Comparison of ENCODE assay signal across 24 cellular contexts in genomic region chr3:98099848-98100247, GRCh38. TPM values are rescaled to one million over a fixed set of nuclear protein-coding genes. Genes with fewer than 3 reads are reported as not detected.
"Had no signal": no experiment of that assay in that cellular context is flagged by ENCODE, and none has a peak within 500 bp of the region (broad histone marks: within the 10 kb centered on the region; RNA-seq: fewer than 3 reads in every experiment).

No MANE protein-coding gene starts in this region.

- DNase-seq: activated CD4-positive, alpha-beta T cell treated with anti-CD3 and anti-CD28 coated beads for 4 hours; activated CD8-positive, alpha-beta memory T cell treated with anti-CD3 and anti-CD28 coated beads, Interleukin-2, amount 50 U/mL, for 4 hours; activated CD8-positive, alpha-beta T cell treated with anti-CD3 and anti-CD28 coated beads for 36 hours; activated gamma-delta T cell treated with Interleukin-2 at 50 U/mL for 16 hours; activated naive CD4-positive, alpha-beta T cell treated with anti-CD3 and anti-CD28 coated beads, Interleukin-2, amount 10 ng/mL, durations not matched to agents 7 days and 5 days; activated naive CD8-positive, alpha-beta T cell treated with anti-CD3 and anti-CD28 coated beads for 36 hours; activated T-cell treated with anti-CD3 and anti-CD28 coated beads, Interleukin-2, amount 50 U/mL, for 72 hours; cerebellar nuclear complex; Kasumi-1; NCI-H1048; NCI-H1930; NCI-H2171; NCI-H524; NK-92 treated with Interleukin-12 subunit alpha and Interleukin-12 subunit beta, amount 100 ng/mL, for 24 hours; OCI-M1; SK-N-SH; T-helper 1 cell had no signal

- H3K4me2 ChIP-seq: SK-N-SH had no signal

- FAIRE-seq: colon had no signal

- H3K9ac ChIP-seq: SK-N-SH had no signal

- H3K9me3 ChIP-seq: SK-N-SH had no signal

- ATAC-seq: activated CD4-positive, CD25-positive, alpha-beta regulatory T cell treated with anti-CD3 and anti-CD28 coated beads, Interleukin-2, amount 50 U/mL, for 24 hours; activated CD8-positive, alpha-beta T cell treated with anti-CD3 and anti-CD28 coated beads for 36 hours; activated T-cell treated with anti-CD3 and anti-CD28 coated beads, Interleukin-2, amount 50 U/mL, for 72 hours; Panc1 had no signal

RNA-seq across cellular contexts. Expression of gene OR5AC2, which starts 12.9 kb away (rescaled TPM):
- total RNA-seq: activated CD8-positive, alpha-beta T cell treated with anti-CD3 and anti-CD28 coated beads for 36 hours; activated naive CD8-positive, alpha-beta T cell treated with anti-CD3 and anti-CD28 coated beads for 36 hours; activated T-cell treated with anti-CD3 and anti-CD28 coated beads, Interleukin-2, amount 50 U/mL, for 72 hours; activated T-helper 2 cell treated with anti-CD3 and anti-CD28 coated beads, Interferon-gamma antibody, Interleukin-2, Interleukin-4, amounts not matched to agents 10 μg/mL and 5 μg/mL and 100 μg/mL, durations not matched to agents 14 hours and 24 hours and 36 hours; cardiac septum; T-helper 2 cell treated with Interferon-gamma antibody and Interleukin-4, amounts not matched to agents 100 ng/mL and 5 ng/mL, for 36 hours had no signal
- polyA plus RNA-seq: adipose tissue, SK-N-SH had no signal

RNA-seq across cellular contexts. Expression of gene OR5H1, which starts 30.7 kb away (rescaled TPM):
- total RNA-seq: activated CD8-positive, alpha-beta T cell treated with anti-CD3 and anti-CD28 coated beads for 36 hours; activated naive CD8-positive, alpha-beta T cell treated with anti-CD3 and anti-CD28 coated beads for 36 hours; activated T-cell treated with anti-CD3 and anti-CD28 coated beads, Interleukin-2, amount 50 U/mL, for 72 hours; activated T-helper 2 cell treated with anti-CD3 and anti-CD28 coated beads, Interferon-gamma antibody, Interleukin-2, Interleukin-4, amounts not matched to agents 10 μg/mL and 5 μg/mL and 100 μg/mL, durations not matched to agents 14 hours and 24 hours and 36 hours; cardiac septum; T-helper 2 cell treated with Interferon-gamma antibody and Interleukin-4, amounts not matched to agents 100 ng/mL and 5 ng/mL, for 36 hours had no signal
- polyA plus RNA-seq: adipose tissue, SK-N-SH had no signal

RNA-seq across cellular contexts. Expression of gene OR5H14, which starts 47.4 kb away (rescaled TPM):
- total RNA-seq: activated CD8-positive, alpha-beta T cell treated with anti-CD3 and anti-CD28 coated beads for 36 hours; activated naive CD8-positive, alpha-beta T cell treated with anti-CD3 and anti-CD28 coated beads for 36 hours; activated T-cell treated with anti-CD3 and anti-CD28 coated beads, Interleukin-2, amount 50 U/mL, for 72 hours; cardiac septum; T-helper 2 cell treated with Interferon-gamma antibody and Interleukin-4, amounts not matched to agents 100 ng/mL and 5 ng/mL, for 36 hours had no signal
- polyA plus RNA-seq: adipose tissue, SK-N-SH had no signal
